27 cellular contexts compared by ENCODE assay signal in genomic region chr4:54818481-54818880, GRCh38.
"Had no signal": no experiment of that assay in that cellular context is flagged by ENCODE, and none has a peak within 500 bp of the region (broad histone marks: within the 10 kb centered on the region; RNA-seq: fewer than 3 reads in every experiment).

No MANE protein-coding gene starts in this region.

- H3K4me2 ChIP-seq: hepatocyte had no signal

- H3K79me2 ChIP-seq: hepatocyte had no signal

- H3K27me3 ChIP-seq: colonic mucosa, esophagus squamous epithelium, gastrocnemius medialis, hepatocyte, left lung had no signal

- H3K4me3 ChIP-seq: colonic mucosa, esophagus squamous epithelium, gastrocnemius medialis, hepatocyte, left lung, lower lobe of right lung, mucosa of descending colon had no signal

- H3K27ac ChIP-seq: colonic mucosa, epithelial cell of prostate, gastrocnemius medialis, hepatocyte, left lung, lower lobe of right lung had no signal

- H3K9me3 ChIP-seq: colonic mucosa, esophagus squamous epithelium, gastrocnemius medialis, mucosa of descending colon had no signal

- H3K4me1 ChIP-seq: colonic mucosa, gastrocnemius medialis, left lung, lower lobe of right lung had no signal

- H3K36me3 ChIP-seq: colonic mucosa, esophagus squamous epithelium, gastrocnemius medialis, left lung, lower lobe of right lung had no signal

- DNase-seq: colonic mucosa; cortex of kidney; effector CD8-positive, alpha-beta T cell; effector memory CD8-positive, alpha-beta T cell; endodermal cell; erythroblast; esophagus squamous epithelium; foreskin fibroblast; foreskin melanocyte; gastrocnemius medialis; glutamatergic neuron; head of caudate nucleus; hypothalamus; immature natural killer cell; islet precursor cell; kidney; kidney glomerular epithelial cell; left colon; left lung; left ventricle myocardium superior; lower lobe of right lung; mesenchymal stem cell; mucosa of descending colon; naive B cell had no signal

- H2AFZ ChIP-seq: hepatocyte had no signal

- ATAC-seq: esophagus mucosa, gastrocnemius medialis, left colon, left lung, left ventricle myocardium superior, lower lobe of right lung, mucosa of descending colon had no signal
